ENCODE assay signal across 13 cellular contexts in genomic region chr3:187291001-187291511, GRCh38. TPM values are rescaled to one million over a fixed set of nuclear protein-coding genes. Genes with fewer than 3 reads are reported as not detected.
DNase-seq lines count a peak whose midpoint lies in the region; ATAC-seq and TF ChIP-seq lines count a peak whose summit lies in the region.
"Had no signal": no experiment of that assay in that cellular context is flagged by ENCODE, and none has a peak within 500 bp of the region (broad histone marks: within the 10 kb centered on the region; RNA-seq: fewer than 3 reads in every experiment).

No MANE protein-coding gene starts in this region.

- H3K4me3 ChIP-seq in ACC112 (ENCODE audit: low read depth, low read length) = peak overlapping the region; percentile 53; the same call in 1 of the 2 replicates
- H3K4me3 ChIP-seq in SJSA1 = 0 out of 2 replicates have a peak overlapping the region, but pooled peaks have one; percentile 6
- H3K4me3 ChIP-seq: thyroid gland had no signal

- H3K36me3 ChIP-seq in ACC112 (ENCODE audit: insufficient read depth, low read length) (no peaks in the 10 kb centered on the region), SJSA1 (no peaks in the 10 kb centered on the region)
- H3K36me3 ChIP-seq: thyroid gland had no signal

- H3K4me1 Mint-ChIP-seq in glutamatergic neuron (ENCODE audit: low read depth, unreplicated experiment) = peaks cover 12% of the 10 kb centered on the region
- H3K4me1 Mint-ChIP-seq in nephron progenitor cell = peaks cover 70% of the 10 kb centered on the region
- no peaks in the 10 kb centered on the region for H3K4me1 Mint-ChIP-seq in T-cell
- H3K4me1 Mint-ChIP-seq: B cell had no signal

- TF ChIP-seq CTCF in glutamatergic neuron (IDR thresholded peaks at IDR 0.05; ENCODE audit: partially characterized antibody, unreplicated experiment) (no peak), nephron progenitor cell (IDR thresholded peaks at IDR 0.05) (no peak), GM20000 (IDR thresholded peaks at IDR 0.05; ENCODE audit: extremely low read depth, missing control alignments) (no peak)

- H3K27me3 ChIP-seq in ACC112 (ENCODE audit: insufficient read depth, low read length) = no peaks in the 10 kb centered on the region
- H3K27me3 ChIP-seq in SJSA1 (replicated peaks) = no peaks in the 10 kb centered on the region
- H3K27me3 ChIP-seq: thyroid gland had no signal

- H3K27ac ChIP-seq in ACC112 (ENCODE audit: low read depth, low read length) (no peak overlapping the region), SJSA1 (peak overlapping the region; percentile 38; the same call in 1 of the 2 replicates)
- H3K27ac ChIP-seq: VCaP had no signal

- H3K27ac Mint-ChIP-seq in glutamatergic neuron (ENCODE audit: unreplicated experiment) (no peak overlapping the region), nephron progenitor cell (peak overlapping the region; percentile 66), T-cell (no peak overlapping the region)
- H3K27ac Mint-ChIP-seq: B cell had no signal

- POLR2A ChIA-PET in T-cell (lab: Charles Lee) = no interaction called here

- no peaks in the 10 kb centered on the region for H3K79me2 ChIP-seq in ACC112 (ENCODE audit: control insufficient read depth, insufficient read depth, low read length, unreplicated experiment)

- no peak for ATAC-seq in T-cell (replicated peaks in 1 of 4)

- H3K36me3 Mint-ChIP-seq in glutamatergic neuron (ENCODE audit: unreplicated experiment) = no peaks in the 10 kb centered on the region
- H3K36me3 Mint-ChIP-seq in nephron progenitor cell (ENCODE audit: low read depth) = no peaks in the 10 kb centered on the region
- no peaks in the 10 kb centered on the region for H3K36me3 Mint-ChIP-seq in T-cell

- H3K4me1 ChIP-seq in ACC112 (ENCODE audit: control insufficient read depth, insufficient read depth, low read length, unreplicated experiment) (peaks cover 20% of the 10 kb centered on the region), SJSA1 (replicated peaks) (peaks cover 13% of the 10 kb centered on the region)

- H3K27me3 Mint-ChIP-seq in glutamatergic neuron (ENCODE audit: unreplicated experiment) (peaks cover 6% of the 10 kb centered on the region), nephron progenitor cell (ENCODE audit: low read depth, poor library complexity) (peaks cover 7% of the 10 kb centered on the region), T-cell (peaks cover 23 to 32% of the 10 kb centered on the region in 2 donors)
- H3K27me3 Mint-ChIP-seq: central memory CD8-positive, alpha-beta T cell had no signal

- H2AFZ ChIP-seq in ACC112 (ENCODE audit: low read length, unreplicated experiment) = peak overlapping the region; percentile 12

- DNase-seq in SJSA1 (ENCODE audit: low read depth in 1 of 2, low spot score in 2 of 2) (peak in 1 of 2 experiments; percentile 38), glutamatergic neuron (no peak), nephron progenitor cell (peak; percentile 42), T-cell (no peak), GM20000 (ENCODE audit: low spot score) (no peak), mucosa of gallbladder (ENCODE audit: low spot score) (no peak), kidney glomerular epithelial cell (lab: John Stamatoyannopoulos, UW) (no peak)
- DNase-seq: NCI-H446 treated with DMSO at 0.1 percent for 48 hours had no signal

- H3K9me3 Mint-ChIP-seq in glutamatergic neuron (ENCODE audit: unreplicated experiment) (peaks cover 3% of the 10 kb centered on the region), nephron progenitor cell (no peaks in the 10 kb centered on the region), T-cell (no peaks in the 10 kb centered on the region)
- H3K9me3 Mint-ChIP-seq: central memory CD8-positive, alpha-beta T cell had no signal

- H3K4me3 Mint-ChIP-seq in glutamatergic neuron (ENCODE audit: unreplicated experiment) (peak overlapping the region; percentile 85), nephron progenitor cell (peak overlapping the region; percentile 75), T-cell (no peak overlapping the region)
- H3K4me3 Mint-ChIP-seq: B cell; central memory CD8-positive, alpha-beta T cell had no signal

- H3K9me3 ChIP-seq in SJSA1 (replicated peaks) = no peaks in the 10 kb centered on the region
- H3K9me3 ChIP-seq: thyroid gland had no signal

- CTCF ChIA-PET in T-cell (lab: Charles Lee) = interaction anchor here in 1 of 2 donors (0.5 kb wide), 1 partner anchor 67 kb away, joined by 6 read pairs; no protein-coding TSS in a partner anchor

RNA-seq across cellular contexts. Expression of gene MASP1, which starts 0.5 kb away (rescaled TPM):
- 2.1 and 2.3 TPM in 2 replicates for total RNA-seq in SJSA1 (2014; rRNA removed; shearing (Covaris generic))
- total RNA-seq in glutamatergic neuron (ENCODE audit: unreplicated experiment) = 1.7 TPM
- under 1 TPM in 1 of 5 donors, not detected in 4; 0.38 TPM for total RNA-seq in T-cell
- total RNA-seq in mucosa of gallbladder = 17.8 TPM
- total RNA-seq: B cell had no signal

Comparison
In these comparisons a context has a peak if more than half of its experiments do, and no peak if none do; other contexts are left out.
1. H3K4me3 Mint-ChIP-seq: peak in glutamatergic neuron (single experiment) and nephron progenitor cell (single experiment); none in T-cell (0 of 3).